In genomic region chr18:48932822-48933510, GRCh38 we compare ENCODE assay signal across 1 cellular context.
TF ChIP-seq lines count a peak whose summit lies in the region.

No MANE protein-coding gene starts in this region.

TF ChIP-seq in K562, 482 proteins besides CTCF, POLR2A, EP300 and RAD21 (continued from another document):
- TF ChIP-seq ZBTB34 (CRISPR knock-in tag; IDR thresholded peaks at IDR 0.05) = no peak
- no peak for TF ChIP-seq CREB3 (tag; conservative IDR thresholded peaks at IDR 0.05; ENCODE audit: low read depth)
- TF ChIP-seq CGGBP1 (CRISPR knock-in tag; IDR thresholded peaks at IDR 0.05) = no peak
- no peak for TF ChIP-seq MAFF (IDR thresholded peaks at IDR 0.05; ENCODE audit: low read length)
- TF ChIP-seq HMBOX1 (IDR thresholded peaks at IDR 0.05) = peak; percentile 59; the same call in 1 of the 2 replicates
- no peak for TF ChIP-seq SAFB (IDR thresholded peaks at IDR 0.05; ENCODE audit: borderline replicate concordance, low read depth, low read length)
- TF ChIP-seq SIRT6 (IDR thresholded peaks at IDR 0.05; ENCODE audit: low read depth, low read length) = no peak
- TF ChIP-seq ZBTB40 (IDR thresholded peaks at IDR 0.05) = no peak
- no peak for TF ChIP-seq ZBTB40 (CRISPR knock-in tag; IDR thresholded peaks at IDR 0.05)
- no peak for TF ChIP-seq MIER1 (IDR thresholded peaks at IDR 0.05; ENCODE audit: low read depth)
- TF ChIP-seq SOX6 (IDR thresholded peaks at IDR 0.05) = peak; percentile 68
- TF ChIP-seq FOXK2 (conservative IDR thresholded peaks at IDR 0.05 in 1 of 2, IDR thresholded peaks at IDR 0.05 in 1 of 2; ENCODE audit: low read depth in 2 of 2) = 0 out of 4 replicates have a peak, but pooled peaks have one; percentile 41 to 49
- no peak for TF ChIP-seq PTTG1 (tag; IDR thresholded peaks at IDR 0.05; ENCODE audit: low read depth)
- no peak for TF ChIP-seq KLF6 (CRISPR knock-in tag; IDR thresholded peaks at IDR 0.05; ENCODE audit: borderline replicate concordance)
- no peak for TF ChIP-seq NCOA4 (IDR thresholded peaks at IDR 0.05; ENCODE audit: partially characterized antibody)
- TF ChIP-seq TEAD1 (CRISPR knock-in tag; IDR thresholded peaks at IDR 0.05) = no peak
- TF ChIP-seq TOE1 (IDR thresholded peaks at IDR 0.05; ENCODE audit: borderline replicate concordance) = peak; percentile 18; the same call in 1 of the 2 replicates
- no peak for TF ChIP-seq TOE1 (CRISPR knock-in tag; IDR thresholded peaks at IDR 0.05; ENCODE audit: borderline replicate concordance, low read depth)
- no peak for TF ChIP-seq ZNF586 (CRISPR knock-in tag; conservative IDR thresholded peaks at IDR 0.05)
- no peak for TF ChIP-seq TCF15 (CRISPR knock-in tag; IDR thresholded peaks at IDR 0.05)
- TF ChIP-seq TAF15 (IDR thresholded peaks at IDR 0.05; ENCODE audit: low read depth, low read length) = no peak
- no peak for TF ChIP-seq SIX5 (IDR thresholded peaks at IDR 0.05; ENCODE audit: borderline replicate concordance in 1 of 2, insufficient read depth in 1 of 2, low read depth in 1 of 2, low read length in 2 of 2)
- TF ChIP-seq NBN (IDR thresholded peaks at IDR 0.05; ENCODE audit: low read depth) = peak; percentile 75
- TF ChIP-seq PHF21A (IDR thresholded peaks at IDR 0.05; ENCODE audit: borderline replicate concordance, low read depth) = peak; percentile 86; the same call in 1 of the 2 replicates
- TF ChIP-seq ZNF449 (CRISPR knock-in tag; IDR thresholded peaks at IDR 0.05) = no peak
- no peak for TF ChIP-seq CSDE1 (IDR thresholded peaks at IDR 0.05)
- no peak for TF ChIP-seq ZNF140 (CRISPR knock-in tag; IDR thresholded peaks at IDR 0.05)
- no peak for TF ChIP-seq PATZ1 (CRISPR knock-in tag; IDR thresholded peaks at IDR 0.05; ENCODE audit: borderline replicate concordance)
- no peak for TF ChIP-seq POU5F1 (IDR thresholded peaks at IDR 0.05; ENCODE audit: borderline replicate concordance, low read depth, low read length, partially characterized antibody)
